In the genomic region with DNA sequence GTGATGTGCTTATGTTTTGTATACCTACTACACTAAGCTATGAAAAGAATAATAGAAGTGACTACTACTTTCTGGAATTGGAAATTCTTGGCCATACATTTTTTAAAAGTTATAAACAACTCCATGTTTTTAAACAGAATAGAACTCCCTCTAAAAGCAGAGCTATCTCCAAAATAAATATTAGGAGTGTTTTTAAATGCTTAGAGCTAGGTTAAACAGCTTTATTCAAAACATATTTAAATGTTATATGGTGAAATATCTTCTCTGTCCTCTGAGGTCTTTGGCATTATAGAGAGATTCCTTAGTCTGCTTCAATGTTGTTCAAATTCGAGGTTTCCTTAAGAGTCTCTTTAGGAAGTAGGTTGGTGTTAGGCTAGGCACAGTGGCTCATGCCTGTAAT, we compare ENCODE assay signal across 20 cellular contexts.
"Had no signal": no experiment of that assay in that cellular context is flagged by ENCODE, and none has a peak within 500 bp of the region (broad histone marks: within the 10 kb centered on the region; RNA-seq: fewer than 3 reads in every experiment).

No MANE protein-coding gene starts in this region.

- H3K27ac Mint-ChIP-seq: activated CD4-positive, alpha-beta T cell treated with anti-CD3 and anti-CD28 coated beads, Interleukin-2, amount 10 ng/mL, durations not matched to agents 24 days and 14 days; stimulated activated memory B cell treated with anti-CD40 and anti-IgM and Interleukin-4, amounts not matched to agents 10 μg/mL and 1 μg/mL and 100 μg/mL, for 72 hours; WTC11 had no signal

- ATAC-seq: left lobe of liver; stimulated activated memory B cell treated with anti-CD40 and anti-IgM and Interleukin-4, amounts not matched to agents 10 μg/mL and 1 μg/mL and 100 μg/mL, for 72 hours; WTC11 had no signal

- H3K4me1 Mint-ChIP-seq: WTC11 had no signal

- H3K4me3 Mint-ChIP-seq: activated CD4-positive, alpha-beta T cell treated with anti-CD3 and anti-CD28 coated beads, Interleukin-2, amount 10 ng/mL, durations not matched to agents 24 days and 14 days; stimulated activated memory B cell treated with anti-CD40 and anti-IgM and Interleukin-4, amounts not matched to agents 10 μg/mL and 1 μg/mL and 100 μg/mL, for 72 hours; WTC11 had no signal

- H3K4me3 ChIP-seq: dorsolateral prefrontal cortex, tibial nerve, uterus had no signal

- H3K27me3 Mint-ChIP-seq: activated CD4-positive, alpha-beta T cell treated with anti-CD3 and anti-CD28 coated beads, Interleukin-2, amount 10 ng/mL, durations not matched to agents 24 days and 14 days; stimulated activated memory B cell treated with anti-CD40 and anti-IgM and Interleukin-4, amounts not matched to agents 10 μg/mL and 1 μg/mL and 100 μg/mL, for 72 hours had no signal

- FAIRE-seq: endometrium, keratinocyte, TTC549 had no signal

- DNase-seq: activated CD4-positive, alpha-beta T cell treated with anti-CD3 and anti-CD28 coated beads, Interleukin-2, amount 10 ng/mL, durations not matched to agents 24 days and 14 days; activated CD8-positive, alpha-beta memory T cell treated with anti-CD3 and anti-CD28 coated beads for 24 hours; activated effector memory CD4-positive, alpha-beta T cell treated with anti-CD3 and anti-CD28 coated beads, Interleukin-2, amount 50 U/mL, for 16 hours; dorsolateral prefrontal cortex; hippocampal formation; mammary epithelial cell; posterior cingulate gyrus; retina; stimulated activated CD4-positive, alpha-beta T cell treated with anti-CD3 and anti-CD28 coated beads, Interleukin-12 subunit alpha, Interleukin-12 subunit beta, amount 100 ng/mL, for 4 hours; stimulated activated CD4-positive, alpha-beta T cell treated with anti-CD3 and anti-CD28 coated beads, Interleukin-2, amount 100 ng/mL, for 24 hours; T-helper 2 cell; uterus had no signal

- H3K27me3 ChIP-seq: dorsolateral prefrontal cortex, neutrophil, tibial nerve, uterus had no signal

- H3K9me3 ChIP-seq: neutrophil, tibial nerve, uterus had no signal

- H3K9me3 Mint-ChIP-seq: activated CD4-positive, alpha-beta T cell treated with anti-CD3 and anti-CD28 coated beads, Interleukin-2, amount 10 ng/mL, durations not matched to agents 24 days and 14 days; stimulated activated memory B cell treated with anti-CD40 and anti-IgM and Interleukin-4, amounts not matched to agents 10 μg/mL and 1 μg/mL and 100 μg/mL, for 72 hours; WTC11 had no signal

- H3K4me1 ChIP-seq: uterus had no signal

- H3K36me3 ChIP-seq: uterus had no signal

- H3K27ac ChIP-seq: neutrophil, tibial nerve, uterus had no signal
